In the genomic region with DNA sequence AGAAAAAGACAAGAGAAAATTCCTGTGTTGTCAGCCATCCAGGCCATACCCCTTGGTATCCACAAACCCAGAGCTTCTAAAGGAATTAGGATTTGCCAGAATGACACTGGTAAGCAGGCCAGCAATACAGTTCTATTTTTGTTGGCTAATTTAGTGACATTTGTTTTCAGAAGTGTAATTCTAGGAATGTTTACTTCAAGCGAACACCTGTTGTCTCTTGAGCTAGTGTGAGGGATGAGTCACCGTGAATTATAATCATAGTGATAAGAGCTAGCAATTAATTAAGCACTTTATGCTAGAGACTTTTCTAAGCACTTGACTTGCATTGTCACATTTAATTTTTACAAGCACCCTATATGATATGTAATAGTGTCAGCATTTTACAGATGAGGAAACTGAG, we compare ENCODE assay signal across 14 cellular contexts.
DNase-seq lines count a peak whose midpoint lies in the region; ATAC-seq and TF ChIP-seq lines count a peak whose summit lies in the region.
"Had no signal": no experiment of that assay in that cellular context is flagged by ENCODE, and none has a peak within 500 bp of the region (broad histone marks: within the 10 kb centered on the region; RNA-seq: fewer than 3 reads in every experiment).

No MANE protein-coding gene starts in this region.

- H3K9me3 ChIP-seq in HEK293 (ENCODE audit: control insufficient read depth, insufficient read depth, low read depth, low read length) (no peaks in the 10 kb centered on the region), osteoblast (ENCODE audit: low read depth, low read length) (no peaks in the 10 kb centered on the region), ovary (no peaks in the 10 kb centered on the region)

- 16 to 34% (median 31%) methylated on average over 2 of the region's 2 CpGs for WGBS in ovary, 3 donors

- no peaks in the 10 kb centered on the region for H3K4me1 ChIP-seq in HEK293 (ENCODE audit: control insufficient read depth, insufficient read depth, low read length)
- H3K4me1 ChIP-seq in osteoblast (ENCODE audit: insufficient read depth, low read length), result no peaks in the 10 kb centered on the region
- no peaks in the 10 kb centered on the region for H3K4me1 ChIP-seq in ovary (ENCODE audit: insufficient read depth)

- no peak overlapping the region for H3K27ac ChIP-seq in HEK293 (ENCODE audit: extremely low read depth, low read depth, low read length)
- no peak overlapping the region for H3K27ac ChIP-seq in osteoblast (ENCODE audit: low read depth, low read length)
- H3K27ac ChIP-seq in ovary, result no peak overlapping the region
- H3K27ac ChIP-seq: HL-60, KMS-11, SK-N-MC had no signal

- no peak overlapping the region for H3K4me2 ChIP-seq in osteoblast (ENCODE audit: insufficient read depth, low read length)
- H3K4me2 ChIP-seq: KMS-11 had no signal

- H3K79me2 ChIP-seq in osteoblast (ENCODE audit: insufficient read depth, low read length), result no peaks in the 10 kb centered on the region

- no peaks in the 10 kb centered on the region for H3K27me3 ChIP-seq in osteoblast (ENCODE audit: insufficient read depth, low read length)
- no peaks in the 10 kb centered on the region for H3K27me3 ChIP-seq in ovary
- H3K27me3 ChIP-seq in H7 (ENCODE audit: control insufficient read depth, insufficient read depth, low read length), result no peaks in the 10 kb centered on the region

- no peak for TF ChIP-seq EP300 in ovary (IDR thresholded peaks at IDR 0.05)

- POLR2A ChIA-PET in HEK293 (lab: Yijun Ruan, JAX), result no interaction called here

- DNase-seq in Ammon's horn (ENCODE audit: low spot score) (peak; percentile 17), NCI-H69 (lab: John Stamatoyannopoulos, UW) (peak; percentile 32), osteoblast (ENCODE audit: insufficient read length, low spot score, missing footprints) (peak; percentile 9), ovary (no peak), H7 (no peak)
- DNase-seq: H9, NCI-H1930, NCI-H526 treated with DMSO at 0.1 percent for 48 hours, SHP77 had no signal

- intact Hi-C loops in ovary (cut with DNase I), result no loop called here

- H3K4me3 ChIP-seq in HEK293 (ENCODE audit: low read depth, low read length) (no peak overlapping the region), osteoblast (ENCODE audit: insufficient read depth, low read length) (no peak overlapping the region), ovary (no peak overlapping the region), H7 (ENCODE audit: insufficient read depth, low read depth, low read length) (no peak overlapping the region)
- H3K4me3 ChIP-seq: SK-N-MC had no signal

- TF ChIP-seq POLR2A in ovary (IDR thresholded peaks at IDR 0.05), result no peak

- TF ChIP-seq CTCF in HEK293 (tag by site-specific recombination; IDR thresholded peaks at IDR 0.05) (no peak), osteoblast (IDR thresholded peaks at IDR 0.05; ENCODE audit: extremely low read depth, low read depth, low read length) (no peak), ovary (IDR thresholded peaks at IDR 0.05) (no peak)

- H4K20me1 ChIP-seq in osteoblast (ENCODE audit: insufficient read depth, low read length), result no peaks in the 10 kb centered on the region

- CTCF ChIA-PET in HEK293 (lab: Yijun Ruan, JAX), result no interaction called here

- no peaks in the 10 kb centered on the region for H3K36me3 ChIP-seq in HEK293 (ENCODE audit: control insufficient read depth in 2 of 2, insufficient read depth in 1 of 2, low read length in 2 of 2)
- no peaks in the 10 kb centered on the region for H3K36me3 ChIP-seq in osteoblast (ENCODE audit: insufficient read depth, low read length)
- H3K36me3 ChIP-seq in ovary, result no peaks in the 10 kb centered on the region
- H3K36me3 ChIP-seq in H7 (replicated peaks; ENCODE audit: control insufficient read depth, insufficient read depth, low read length), result no peaks in the 10 kb centered on the region

- no peak for ATAC-seq in HG03565 (IDR thresholded peaks at IDR 0.05; ENCODE audit: unreplicated experiment)

- no peak overlapping the region for H2AFZ ChIP-seq in osteoblast (ENCODE audit: low read length)

TF ChIP-seq in HEK293, 187 proteins besides CTCF, POLR2A, EP300 and RAD21:
- TF ChIP-seq KLF10 (tag by site-specific recombination; IDR thresholded peaks at IDR 0.05), result no peak
- peak; percentile 61 for TF ChIP-seq SCRT2 (tag by site-specific recombination; IDR thresholded peaks at IDR 0.05)

Comparison
In these comparisons a context has a peak if more than half of its experiments do, and no peak if none do; other contexts are left out.
1. DNase-seq: peak in Ammon's horn (single experiment), NCI-H69 (single experiment) and osteoblast (single experiment); none in ovary (0 of 5) and H7 (single experiment).